In genomic region chr4:86498560-86499166, GRCh38 we compare ENCODE assay signal across 1 cellular context.
TF ChIP-seq lines count a peak whose summit lies in the region.

No MANE protein-coding gene starts in this region.

TF ChIP-seq in GM12878, 131 proteins besides CTCF, POLR2A, EP300 and RAD21 (continued from another document):
- TF ChIP-seq, protein P1, sequence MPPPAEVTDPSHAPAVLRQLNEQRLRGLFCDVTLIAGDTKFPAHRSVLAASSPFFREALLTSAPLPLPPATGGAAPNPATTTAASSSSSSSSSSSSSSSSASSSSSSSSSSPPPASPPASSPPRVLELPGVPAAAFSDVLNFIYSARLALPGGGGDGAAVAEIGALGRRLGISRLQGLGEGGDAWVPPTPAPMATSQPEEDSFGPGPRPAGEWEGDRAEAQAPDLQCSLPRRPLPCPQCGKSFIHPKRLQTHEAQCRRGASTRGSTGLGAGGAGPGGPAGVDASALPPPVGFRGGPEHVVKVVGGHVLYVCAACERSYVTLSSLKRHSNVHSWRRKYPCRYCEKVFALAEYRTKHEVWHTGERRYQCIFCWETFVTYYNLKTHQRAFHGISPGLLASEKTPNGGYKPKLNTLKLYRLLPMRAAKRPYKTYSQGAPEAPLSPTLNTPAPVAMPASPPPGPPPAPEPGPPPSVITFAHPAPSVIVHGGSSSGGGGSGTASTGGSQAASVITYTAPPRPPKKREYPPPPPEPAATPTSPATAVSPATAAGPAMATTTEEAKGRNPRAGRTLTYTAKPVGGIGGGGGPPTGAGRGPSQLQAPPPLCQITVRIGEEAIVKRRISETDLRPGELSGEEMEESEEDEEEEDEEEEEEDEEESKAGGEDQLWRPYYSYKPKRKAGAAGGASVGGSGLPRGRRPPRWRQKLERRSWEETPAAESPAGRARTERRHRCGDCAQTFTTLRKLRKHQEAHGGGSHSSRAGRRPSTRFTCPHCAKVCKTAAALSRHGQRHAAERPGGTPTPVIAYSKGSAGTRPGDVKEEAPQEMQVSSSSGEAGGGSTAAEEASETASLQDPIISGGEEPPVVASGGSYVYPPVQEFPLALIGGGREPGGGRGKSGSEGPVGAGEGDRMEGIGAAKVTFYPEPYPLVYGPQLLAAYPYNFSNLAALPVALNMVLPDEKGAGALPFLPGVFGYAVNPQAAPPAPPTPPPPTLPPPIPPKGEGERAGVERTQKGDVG (CRISPR knock-in tag; IDR thresholded peaks at IDR 0.05), result no peak
- TF ChIP-seq FOXM1 (IDR thresholded peaks at IDR 0.05; ENCODE audit: low read depth, low read length) (peak; percentile 43; the same call in 1 of the 2 replicates), SKIL (IDR thresholded peaks at IDR 0.05; ENCODE audit: low read depth, poor library complexity, severe bottlenecking) (no peak), ZNF217 (IDR thresholded peaks at IDR 0.05) (no peak), NBN (IDR thresholded peaks at IDR 0.05) (no peak), RELA (IDR thresholded peaks at IDR 0.05; ENCODE audit: borderline replicate concordance, partially characterized antibody) (no peak), NR2C1 (IDR thresholded peaks at IDR 0.05) (no peak), KLF5 (IDR thresholded peaks at IDR 0.05; ENCODE audit: partially characterized antibody) (no peak), YY1 (IDR thresholded peaks at IDR 0.05; ENCODE audit: low read depth, low read length) (peak; percentile 21; the same call in 1 of the 2 replicates), ATF3 (IDR thresholded peaks at IDR 0.05; ENCODE audit: borderline replicate concordance, extremely low read depth, low read depth, low read length) (no peak), BCL11A (IDR thresholded peaks at IDR 0.05; ENCODE audit: low read depth, low read length) (no peak), NRF1 (conservative IDR thresholded peaks at IDR 0.05; ENCODE audit: low read depth, low read length) (no peak), PBX3 (IDR thresholded peaks at IDR 0.05; ENCODE audit: insufficient replicate concordance, low read depth, low read length) (no peak), SRF (IDR thresholded peaks at IDR 0.05; ENCODE audit: low read depth in 2 of 2, low read length in 2 of 2) (no peak), KAT2A (conservative IDR thresholded peaks at IDR 0.05; ENCODE audit: control insufficient read depth, low read depth, low read length) (no peak), CBX5 (IDR thresholded peaks at IDR 0.05; ENCODE audit: low read depth) (no peak), YBX1 (IDR thresholded peaks at IDR 0.05) (no peak), SMAD5 (IDR thresholded peaks at IDR 0.05; ENCODE audit: low read depth) (no peak), ATF2 (IDR thresholded peaks at IDR 0.05; ENCODE audit: low read length) (no peak), TARDBP (IDR thresholded peaks at IDR 0.05; ENCODE audit: borderline replicate concordance) (no peak), TBL1XR1 (IDR thresholded peaks at IDR 0.05; ENCODE audit: low read depth, low read length) (no peak), ZBED1 (IDR thresholded peaks at IDR 0.05; ENCODE audit: borderline replicate concordance) (no peak), KDM1A (IDR thresholded peaks at IDR 0.05; ENCODE audit: borderline replicate concordance) (no peak), SPI1 (IDR thresholded peaks at IDR 0.05; ENCODE audit: borderline replicate concordance, insufficient read depth, low read depth, low read length) (no peak)
- TF ChIP-seq, protein P2, sequence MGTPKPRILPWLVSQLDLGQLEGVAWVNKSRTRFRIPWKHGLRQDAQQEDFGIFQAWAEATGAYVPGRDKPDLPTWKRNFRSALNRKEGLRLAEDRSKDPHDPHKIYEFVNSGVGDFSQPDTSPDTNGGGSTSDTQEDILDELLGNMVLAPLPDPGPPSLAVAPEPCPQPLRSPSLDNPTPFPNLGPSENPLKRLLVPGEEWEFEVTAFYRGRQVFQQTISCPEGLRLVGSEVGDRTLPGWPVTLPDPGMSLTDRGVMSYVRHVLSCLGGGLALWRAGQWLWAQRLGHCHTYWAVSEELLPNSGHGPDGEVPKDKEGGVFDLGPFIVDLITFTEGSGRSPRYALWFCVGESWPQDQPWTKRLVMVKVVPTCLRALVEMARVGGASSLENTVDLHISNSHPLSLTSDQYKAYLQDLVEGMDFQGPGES (IDR thresholded peaks at IDR 0.05), result no peak
- TF ChIP-seq, protein P3, sequence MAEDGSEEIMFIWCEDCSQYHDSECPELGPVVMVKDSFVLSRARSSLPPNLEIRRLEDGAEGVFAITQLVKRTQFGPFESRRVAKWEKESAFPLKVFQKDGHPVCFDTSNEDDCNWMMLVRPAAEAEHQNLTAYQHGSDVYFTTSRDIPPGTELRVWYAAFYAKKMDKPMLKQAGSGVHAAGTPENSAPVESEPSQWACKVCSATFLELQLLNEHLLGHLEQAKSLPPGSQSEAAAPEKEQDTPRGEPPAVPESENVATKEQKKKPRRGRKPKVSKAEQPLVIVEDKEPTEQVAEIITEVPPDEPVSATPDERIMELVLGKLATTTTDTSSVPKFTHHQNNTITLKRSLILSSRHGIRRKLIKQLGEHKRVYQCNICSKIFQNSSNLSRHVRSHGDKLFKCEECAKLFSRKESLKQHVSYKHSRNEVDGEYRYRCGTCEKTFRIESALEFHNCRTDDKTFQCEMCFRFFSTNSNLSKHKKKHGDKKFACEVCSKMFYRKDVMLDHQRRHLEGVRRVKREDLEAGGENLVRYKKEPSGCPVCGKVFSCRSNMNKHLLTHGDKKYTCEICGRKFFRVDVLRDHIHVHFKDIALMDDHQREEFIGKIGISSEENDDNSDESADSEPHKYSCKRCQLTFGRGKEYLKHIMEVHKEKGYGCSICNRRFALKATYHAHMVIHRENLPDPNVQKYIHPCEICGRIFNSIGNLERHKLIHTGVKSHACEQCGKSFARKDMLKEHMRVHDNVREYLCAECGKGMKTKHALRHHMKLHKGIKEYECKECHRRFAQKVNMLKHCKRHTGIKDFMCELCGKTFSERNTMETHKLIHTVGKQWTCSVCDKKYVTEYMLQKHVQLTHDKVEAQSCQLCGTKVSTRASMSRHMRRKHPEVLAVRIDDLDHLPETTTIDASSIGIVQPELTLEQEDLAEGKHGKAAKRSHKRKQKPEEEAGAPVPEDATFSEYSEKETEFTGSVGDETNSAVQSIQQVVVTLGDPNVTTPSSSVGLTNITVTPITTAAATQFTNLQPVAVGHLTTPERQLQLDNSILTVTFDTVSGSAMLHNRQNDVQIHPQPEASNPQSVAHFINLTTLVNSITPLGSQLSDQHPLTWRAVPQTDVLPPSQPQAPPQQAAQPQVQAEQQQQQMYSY (CRISPR knock-in tag; IDR thresholded peaks at IDR 0.05), result no peak
- TF ChIP-seq, protein P4, sequence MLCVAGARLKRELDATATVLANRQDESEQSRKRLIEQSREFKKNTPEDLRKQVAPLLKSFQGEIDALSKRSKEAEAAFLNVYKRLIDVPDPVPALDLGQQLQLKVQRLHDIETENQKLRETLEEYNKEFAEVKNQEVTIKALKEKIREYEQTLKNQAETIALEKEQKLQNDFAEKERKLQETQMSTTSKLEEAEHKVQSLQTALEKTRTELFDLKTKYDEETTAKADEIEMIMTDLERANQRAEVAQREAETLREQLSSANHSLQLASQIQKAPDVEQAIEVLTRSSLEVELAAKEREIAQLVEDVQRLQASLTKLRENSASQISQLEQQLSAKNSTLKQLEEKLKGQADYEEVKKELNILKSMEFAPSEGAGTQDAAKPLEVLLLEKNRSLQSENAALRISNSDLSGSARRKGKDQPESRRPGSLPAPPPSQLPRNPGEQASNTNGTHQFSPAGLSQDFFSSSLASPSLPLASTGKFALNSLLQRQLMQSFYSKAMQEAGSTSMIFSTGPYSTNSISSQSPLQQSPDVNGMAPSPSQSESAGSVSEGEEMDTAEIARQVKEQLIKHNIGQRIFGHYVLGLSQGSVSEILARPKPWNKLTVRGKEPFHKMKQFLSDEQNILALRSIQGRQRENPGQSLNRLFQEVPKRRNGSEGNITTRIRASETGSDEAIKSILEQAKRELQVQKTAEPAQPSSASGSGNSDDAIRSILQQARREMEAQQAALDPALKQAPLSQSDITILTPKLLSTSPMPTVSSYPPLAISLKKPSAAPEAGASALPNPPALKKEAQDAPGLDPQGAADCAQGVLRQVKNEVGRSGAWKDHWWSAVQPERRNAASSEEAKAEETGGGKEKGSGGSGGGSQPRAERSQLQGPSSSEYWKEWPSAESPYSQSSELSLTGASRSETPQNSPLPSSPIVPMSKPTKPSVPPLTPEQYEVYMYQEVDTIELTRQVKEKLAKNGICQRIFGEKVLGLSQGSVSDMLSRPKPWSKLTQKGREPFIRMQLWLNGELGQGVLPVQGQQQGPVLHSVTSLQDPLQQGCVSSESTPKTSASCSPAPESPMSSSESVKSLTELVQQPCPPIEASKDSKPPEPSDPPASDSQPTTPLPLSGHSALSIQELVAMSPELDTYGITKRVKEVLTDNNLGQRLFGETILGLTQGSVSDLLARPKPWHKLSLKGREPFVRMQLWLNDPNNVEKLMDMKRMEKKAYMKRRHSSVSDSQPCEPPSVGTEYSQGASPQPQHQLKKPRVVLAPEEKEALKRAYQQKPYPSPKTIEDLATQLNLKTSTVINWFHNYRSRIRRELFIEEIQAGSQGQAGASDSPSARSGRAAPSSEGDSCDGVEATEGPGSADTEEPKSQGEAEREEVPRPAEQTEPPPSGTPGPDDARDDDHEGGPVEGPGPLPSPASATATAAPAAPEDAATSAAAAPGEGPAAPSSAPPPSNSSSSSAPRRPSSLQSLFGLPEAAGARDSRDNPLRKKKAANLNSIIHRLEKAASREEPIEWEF (IDR thresholded peaks at IDR 0.05; ENCODE audit: insufficient replicate concordance, low read depth, low read length), result no peak
- TF ChIP-seq, protein P5, sequence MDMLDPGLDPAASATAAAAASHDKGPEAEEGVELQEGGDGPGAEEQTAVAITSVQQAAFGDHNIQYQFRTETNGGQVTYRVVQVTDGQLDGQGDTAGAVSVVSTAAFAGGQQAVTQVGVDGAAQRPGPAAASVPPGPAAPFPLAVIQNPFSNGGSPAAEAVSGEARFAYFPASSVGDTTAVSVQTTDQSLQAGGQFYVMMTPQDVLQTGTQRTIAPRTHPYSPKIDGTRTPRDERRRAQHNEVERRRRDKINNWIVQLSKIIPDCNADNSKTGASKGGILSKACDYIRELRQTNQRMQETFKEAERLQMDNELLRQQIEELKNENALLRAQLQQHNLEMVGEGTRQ (IDR thresholded peaks at IDR 0.05; ENCODE audit: borderline replicate concordance, low read depth, low read length), result no peak
